Comparison of ENCODE assay signal across 27 cellular contexts in genomic region chr4:118910221-118910620, GRCh38. TPM values are rescaled to one million over a fixed set of nuclear protein-coding genes. Genes with fewer than 3 reads are reported as not detected.
DNase-seq lines count a peak whose midpoint lies in the region; ATAC-seq and TF ChIP-seq lines count a peak whose summit lies in the region.
"Had no signal": no experiment of that assay in that cellular context is flagged by ENCODE, and none has a peak within 500 bp of the region (broad histone marks: within the 10 kb centered on the region; RNA-seq: fewer than 3 reads in every experiment).

No MANE protein-coding gene starts in this region.

- TF ChIP-seq CTCF in left ventricle myocardium inferior (IDR thresholded peaks at IDR 0.05; ENCODE audit: borderline replicate concordance): no peak
- no peak for TF ChIP-seq CTCF in omental fat pad (IDR thresholded peaks at IDR 0.05)

- CTCF ChIA-PET in CD4-positive, alpha-beta memory T cell (lab: Charles Lee; ENCODE audit: partially characterized antibody): no interaction called here

- peaks cover 73% of the 10 kb centered on the region for H3K4me1 ChIP-seq in left ventricle myocardium inferior
- no peaks in the 10 kb centered on the region for H3K4me1 ChIP-seq in CD4-positive, alpha-beta memory T cell (ENCODE audit: insufficient read depth, low read length)
- H3K4me1 ChIP-seq: lower lobe of right lung, suprapubic skin had no signal

- no peak overlapping the region for H3K27ac Mint-ChIP-seq in CD4-positive, alpha-beta memory T cell
- H3K27ac Mint-ChIP-seq: activated naive CD4-positive, alpha-beta T cell treated with anti-CD3 and anti-CD28 coated beads, Interleukin-2, amount 10 ng/mL, durations not matched to agents 7 days and 5 days; activated T-helper 1 cell treated with anti-CD3 and anti-CD28 coated beads, Interleukin-12 subunit alpha, Interleukin-12 subunit beta, Interleukin-2, Interleukin-4 antibody, amounts not matched to agents 30 ng/mL and 10 ng/mL and 1 ng/mL, durations not matched to agents 14 hours and 24 hours and 36 hours; CD4-positive, CD25-positive, alpha-beta regulatory T cell; endodermal cell; stimulated activated memory B cell treated with anti-CD40 and anti-IgM and Interleukin-4, amounts not matched to agents 10 μg/mL and 1 μg/mL and 100 μg/mL, for 72 hours had no signal

- no peaks in the 10 kb centered on the region for H3K36me3 Mint-ChIP-seq in CD4-positive, alpha-beta memory T cell
- H3K36me3 Mint-ChIP-seq: activated naive CD4-positive, alpha-beta T cell treated with anti-CD3 and anti-CD28 coated beads, Interleukin-2, amount 10 ng/mL, durations not matched to agents 7 days and 5 days; CD4-positive, CD25-positive, alpha-beta regulatory T cell; stimulated activated memory B cell treated with anti-CD40 and anti-IgM and Interleukin-4, amounts not matched to agents 10 μg/mL and 1 μg/mL and 100 μg/mL, for 72 hours had no signal

- H3K9me3 ChIP-seq in left ventricle myocardium inferior (replicated peaks): no peaks in the 10 kb centered on the region
- H3K9me3 ChIP-seq in CD4-positive, alpha-beta memory T cell (ENCODE audit: control insufficient read depth in 1 of 2, low read length in 2 of 2): no peaks in the 10 kb centered on the region
- H3K9me3 ChIP-seq: esophagus squamous epithelium, lower lobe of right lung, SJSA1, suprapubic skin had no signal

- peak overlapping the region; percentile 88 for H3K27ac ChIP-seq in left ventricle myocardium inferior (replicated peaks)
- no peak overlapping the region for H3K27ac ChIP-seq in CD4-positive, alpha-beta memory T cell (ENCODE audit: low read depth, low read length)
- H3K27ac ChIP-seq: lower lobe of right lung, SJSA1, suprapubic skin had no signal

- peak overlapping the region; percentile 34 for H3K4me3 ChIP-seq in left ventricle myocardium inferior
- H3K4me3 ChIP-seq in CD4-positive, alpha-beta memory T cell (ENCODE audit: low read length in 2 of 2): no peak overlapping the region
- H3K4me3 ChIP-seq: lower lobe of right lung, SJSA1, suprapubic skin had no signal

- peaks cover 12 to 13% of the 10 kb centered on the region in 2 donors for H3K27me3 Mint-ChIP-seq in CD4-positive, alpha-beta memory T cell

- no peak overlapping the region for H3K4me3 Mint-ChIP-seq in CD4-positive, alpha-beta memory T cell
- H3K4me3 Mint-ChIP-seq: activated naive CD4-positive, alpha-beta T cell treated with anti-CD3 and anti-CD28 coated beads, Interleukin-2, amount 10 ng/mL, durations not matched to agents 7 days and 5 days; activated T-helper 1 cell treated with anti-CD3 and anti-CD28 coated beads, Interleukin-12 subunit alpha, Interleukin-12 subunit beta, Interleukin-2, Interleukin-4 antibody, amounts not matched to agents 30 ng/mL and 10 ng/mL and 1 ng/mL, durations not matched to agents 14 hours and 24 hours and 36 hours; CD4-positive, CD25-positive, alpha-beta regulatory T cell; endodermal cell; neural crest cell; stimulated activated memory B cell treated with anti-CD40 and anti-IgM and Interleukin-4, amounts not matched to agents 10 μg/mL and 1 μg/mL and 100 μg/mL, for 72 hours had no signal

- intact Hi-C loops in Right ventricle myocardium inferior (cut with DNase I): no loop called here
- intact Hi-C loops in cardiac septum (cut with DNase I): no loop called here
- intact Hi-C loops in left ventricle myocardium inferior (cut with micrococcal nuclease): no loop called here
- intact Hi-C loops in CD4-positive, alpha-beta memory T cell (cut with micrococcal nuclease): no loop called here

- DNase-seq in Right ventricle myocardium inferior (ENCODE audit: missing footprints) (no peak), cardiac septum (ENCODE audit: low spot score) (no peak), left ventricle myocardium inferior (no peak), omental fat pad (ENCODE audit: low spot score) (no peak), NCI-H2171 (lab: John Stamatoyannopoulos, UW) (no peak), dermis blood vessel endothelial cell (no peak)
- DNase-seq in activated effector memory CD4-positive, alpha-beta T cell treated with Interleukin-2 at 50 U/mL for 16 hours: no peak
- no peak for DNase-seq in CD4-positive, alpha-beta memory T cell
- DNase-seq: 8988T; activated CD4-positive, alpha-beta T cell treated with anti-CD3 and anti-CD28 coated beads, Interleukin-2, amount 50 U/mL, for 48 hours; activated CD8-positive, alpha-beta memory T cell treated with anti-CD3 and anti-CD28 coated beads, Interleukin-2, amount 50 U/mL, for 4 hours; activated naive CD4-positive, alpha-beta T cell treated with anti-CD3 and anti-CD28 coated beads, Interleukin-2, amount 10 ng/mL, durations not matched to agents 7 days and 5 days; CD4-positive, CD25-positive, alpha-beta regulatory T cell; endodermal cell; esophagus squamous epithelium; islet precursor cell; lower lobe of right lung; NCI-H187 treated with DMSO at 0.1 percent for 48 hours; NCI-H2227 treated with DMSO at 0.1 percent for 48 hours; NCI-H69; stimulated activated CD4-positive, alpha-beta T cell treated with anti-CD3 and anti-CD28 coated beads, Interleukin-4, amount 100 ng/mL, for 4 hours had no signal

- POLR2A ChIA-PET in CD4-positive, alpha-beta memory T cell (lab: Charles Lee; ENCODE audit: partially characterized antibody): no interaction called here

- ATAC-seq in Right ventricle myocardium inferior (peak; percentile 16), omental fat pad (ENCODE audit: low FRiP score) (peak; percentile 83)
- ATAC-seq: activated CD4-positive, CD25-positive, alpha-beta regulatory T cell treated with anti-CD3 and anti-CD28 coated beads, Interleukin-2, amount 50 U/mL, for 24 hours; stimulated activated memory B cell treated with anti-CD40 and anti-IgM and Interleukin-4, amounts not matched to agents 10 μg/mL and 1 μg/mL and 100 μg/mL, for 72 hours had no signal

- H3K36me3 ChIP-seq in left ventricle myocardium inferior: no peaks in the 10 kb centered on the region
- no peaks in the 10 kb centered on the region for H3K36me3 ChIP-seq in CD4-positive, alpha-beta memory T cell (ENCODE audit: insufficient read depth, low read length)
- H3K36me3 ChIP-seq: esophagus squamous epithelium, lower lobe of right lung, SJSA1, suprapubic skin had no signal

- no peaks in the 10 kb centered on the region for H3K9me3 Mint-ChIP-seq in CD4-positive, alpha-beta memory T cell
- H3K9me3 Mint-ChIP-seq: activated naive CD4-positive, alpha-beta T cell treated with anti-CD3 and anti-CD28 coated beads, Interleukin-2, amount 10 ng/mL, durations not matched to agents 7 days and 5 days; activated T-helper 1 cell treated with anti-CD3 and anti-CD28 coated beads, Interleukin-12 subunit alpha, Interleukin-12 subunit beta, Interleukin-2, Interleukin-4 antibody, amounts not matched to agents 30 ng/mL and 10 ng/mL and 1 ng/mL, durations not matched to agents 14 hours and 24 hours and 36 hours; endodermal cell; neural crest cell; stimulated activated memory B cell treated with anti-CD40 and anti-IgM and Interleukin-4, amounts not matched to agents 10 μg/mL and 1 μg/mL and 100 μg/mL, for 72 hours had no signal

- no peaks in the 10 kb centered on the region for H3K4me1 Mint-ChIP-seq in CD4-positive, alpha-beta memory T cell
- H3K4me1 Mint-ChIP-seq: activated naive CD4-positive, alpha-beta T cell treated with anti-CD3 and anti-CD28 coated beads, Interleukin-2, amount 10 ng/mL, durations not matched to agents 7 days and 5 days; CD4-positive, CD25-positive, alpha-beta regulatory T cell; endodermal cell had no signal

- H3K27me3 ChIP-seq in left ventricle myocardium inferior (ENCODE audit: low read depth): no peaks in the 10 kb centered on the region
- no peaks in the 10 kb centered on the region for H3K27me3 ChIP-seq in CD4-positive, alpha-beta memory T cell (ENCODE audit: insufficient read depth, low read length)
- H3K27me3 ChIP-seq: esophagus squamous epithelium, SJSA1, suprapubic skin had no signal

RNA-seq across cellular contexts. Expression of gene SYNPO2, which starts 21.6 kb away (rescaled TPM):
- total RNA-seq in Right ventricle myocardium inferior: 206 TPM
- total RNA-seq in cardiac septum: 316 TPM
- 239 TPM for total RNA-seq in left ventricle myocardium inferior
- total RNA-seq in omental fat pad: 10 to 100 TPM; 23.3 to 72.0 (median 41.3) TPM
- total RNA-seq in dermis blood vessel endothelial cell: 0.17 and 0.19 TPM in 2 replicates
- 1 to 10 TPM; 1.3 to 1.4 TPM for total RNA-seq in CD4-positive, alpha-beta memory T cell
- polyA plus RNA-seq in CD4-positive, alpha-beta memory T cell: under 1 TPM; 0.04 to 0.34 TPM

Comparison
In these comparisons a context has a peak if more than half of its experiments do, and no peak if none do; other contexts are left out.
1. RNA of gene SYNPO2, which starts 21.6 kb away (total RNA-seq): 316 TPM in cardiac septum (single experiment), 239 TPM in left ventricle myocardium inferior (single experiment), 206 TPM in Right ventricle myocardium inferior (single experiment) and 23.3 to 72.0 TPM in omental fat pad; 1.3 to 1.4 TPM in CD4-positive, alpha-beta memory T cell and 0.17 to 0.19 TPM in dermis blood vessel endothelial cell; every median in the first group is over 10 times any median in the second.